In genomic region chr3:33956211-33956610, GRCh38 we compare ENCODE assay signal across 17 cellular contexts.
DNase-seq lines count a peak whose midpoint lies in the region; ATAC-seq and TF ChIP-seq lines count a peak whose summit lies in the region.
"Had no signal": no experiment of that assay in that cellular context is flagged by ENCODE, and none has a peak within 500 bp of the region (broad histone marks: within the 10 kb centered on the region; RNA-seq: fewer than 3 reads in every experiment).

No MANE protein-coding gene starts in this region.

- H3K4me3 ChIP-seq in A673 (ENCODE audit: low read depth, low read length, poor library complexity, severe bottlenecking) = no peak overlapping the region
- no peak overlapping the region for H3K4me3 ChIP-seq in Karpas-422 (ENCODE audit: low read length)
- H3K4me3 ChIP-seq in WERI-Rb-1 (ENCODE audit: low read depth, low read length) = peak overlapping the region; percentile 28
- no peak overlapping the region for H3K4me3 ChIP-seq in neuronal stem cell (ENCODE audit: low read length in 2 of 2)

- no peak overlapping the region for H3K18ac ChIP-seq in neuronal stem cell (ENCODE audit: low read length)

- no peaks in the 10 kb centered on the region for H3K79me1 ChIP-seq in neuronal stem cell (ENCODE audit: low read depth, low read length)

- H3K27me3 Mint-ChIP-seq in nephron progenitor cell (ENCODE audit: low read depth, poor library complexity) = no peaks in the 10 kb centered on the region
- H3K27me3 Mint-ChIP-seq: CD4-positive, alpha-beta T cell had no signal

- TF ChIP-seq CTCF in A673 (conservative IDR thresholded peaks at IDR 0.05; ENCODE audit: low read depth, low read length) (no peak), WERI-Rb-1 (IDR thresholded peaks at IDR 0.05; ENCODE audit: low read depth, low read length) (no peak), nephron progenitor cell (IDR thresholded peaks at IDR 0.05) (no peak)

- H3K9me3 ChIP-seq in A673 (ENCODE audit: low read depth, low read length, poor library complexity, severe bottlenecking) (no peaks in the 10 kb centered on the region), Karpas-422 (ENCODE audit: low read length) (no peaks in the 10 kb centered on the region), WERI-Rb-1 (ENCODE audit: severe bottlenecking) (no peaks in the 10 kb centered on the region), neuronal stem cell (replicated peaks in 1 of 2; ENCODE audit: control insufficient read depth in 2 of 2, insufficient read depth in 1 of 2, low read depth in 1 of 2, low read length in 2 of 2) (no peaks in the 10 kb centered on the region)
- H3K9me3 ChIP-seq: BE2C, Caco-2 had no signal

- H3K27me3 ChIP-seq in A673 (replicated peaks; ENCODE audit: insufficient read depth, low read depth, low read length, poor library complexity) (no peaks in the 10 kb centered on the region), Karpas-422 (ENCODE audit: low read length) (no peaks in the 10 kb centered on the region), WERI-Rb-1 (ENCODE audit: insufficient read depth, low read depth, severe bottlenecking) (no peaks in the 10 kb centered on the region), neuronal stem cell (ENCODE audit: control insufficient read depth in 3 of 3, insufficient read depth in 3 of 3, low read depth in 1 of 3, low read length in 3 of 3) (no peaks in the 10 kb centered on the region)
- H3K27me3 ChIP-seq: BE2C had no signal

- H2AFZ ChIP-seq in Karpas-422 (ENCODE audit: low read length) (no peak overlapping the region), neuronal stem cell (ENCODE audit: low read length) (no peak overlapping the region)

- H3K9me3 Mint-ChIP-seq in nephron progenitor cell = no peaks in the 10 kb centered on the region
- H3K9me3 Mint-ChIP-seq: CD4-positive, alpha-beta T cell; H9 had no signal

- H2BK5ac ChIP-seq in neuronal stem cell (ENCODE audit: low read length) = no peak overlapping the region

- no peaks in the 10 kb centered on the region for H3K9me2 ChIP-seq in Karpas-422 (replicated peaks; ENCODE audit: insufficient read depth, low read length)

- H3K27ac ChIP-seq in A673 (ENCODE audit: low read depth, low read length, poor library complexity, severe bottlenecking) (peak overlapping the region; percentile 98), Karpas-422 (ENCODE audit: low read length) (no peak overlapping the region), WERI-Rb-1 (peak overlapping the region; percentile 84), neuronal stem cell (replicated peaks; ENCODE audit: low read length) (no peak overlapping the region)
- H3K27ac ChIP-seq: C4-2B had no signal

- H3K79me2 ChIP-seq in Karpas-422 (ENCODE audit: low read length) = no peaks in the 10 kb centered on the region

- H3K4me2 ChIP-seq in Karpas-422 (ENCODE audit: low read depth, low read length, poor library complexity, severe bottlenecking) (peak overlapping the region; percentile 25), neuronal stem cell (ENCODE audit: insufficient read depth, low read length, poor library complexity, severe bottlenecking) (no peak overlapping the region)

- no peak overlapping the region for H4K8ac ChIP-seq in neuronal stem cell (ENCODE audit: low read depth, low read length)

- no peak overlapping the region for H4K91ac ChIP-seq in neuronal stem cell (ENCODE audit: low read depth, low read length, poor library complexity)

- H2BK120ac ChIP-seq in neuronal stem cell (ENCODE audit: low read depth, low read length) = no peak overlapping the region

- no CpG with 5 or more reads among the region's 3 CpGs for WGBS in neuronal stem cell (ENCODE audit: extremely low coverage in 2 of 2, insufficient read length in 2 of 2, insufficient replicate concordance in 1 of 2), 2 donors

- no peak overlapping the region for H2AK5ac ChIP-seq in neuronal stem cell (ENCODE audit: low read depth, low read length)

- intact Hi-C loops in A673 (cut with micrococcal nuclease; ENCODE audit: unreplicated experiment) = loop anchor here (1.0 to 5.0 kb wide), 5 partner anchors 36 to 1041 kb away; no protein-coding TSS in a partner anchor

- no peak overlapping the region for H3K4me3 Mint-ChIP-seq in nephron progenitor cell
- H3K4me3 Mint-ChIP-seq: CD4-positive, alpha-beta T cell; H9 had no signal

- H3K14ac ChIP-seq in neuronal stem cell (ENCODE audit: low read length) = no peak overlapping the region

- ATAC-seq in HG03039 (IDR thresholded peaks at IDR 0.05; ENCODE audit: unreplicated experiment) = no peak

- H3K36me3 Mint-ChIP-seq in nephron progenitor cell (ENCODE audit: low read depth) = no peaks in the 10 kb centered on the region

- H3K23ac ChIP-seq in neuronal stem cell (ENCODE audit: low read depth, low read length, poor library complexity) = no peak overlapping the region

- H3K36me3 ChIP-seq in A673 (ENCODE audit: insufficient read depth, low read length, poor library complexity, severe bottlenecking) (no peaks in the 10 kb centered on the region), Karpas-422 (ENCODE audit: insufficient read depth, low read length) (no peaks in the 10 kb centered on the region), WERI-Rb-1 (no peaks in the 10 kb centered on the region), neuronal stem cell (replicated peaks in 1 of 2; ENCODE audit: control insufficient read depth in 2 of 2, insufficient read depth in 2 of 2, low read length in 2 of 2) (no peaks in the 10 kb centered on the region)
- H3K36me3 ChIP-seq: BE2C had no signal

- no peak overlapping the region for H3K4ac ChIP-seq in neuronal stem cell (ENCODE audit: low read length)

- no peak overlapping the region for H3K9ac ChIP-seq in Karpas-422 (ENCODE audit: low read length)
- H3K9ac ChIP-seq in neuronal stem cell (ENCODE audit: low read depth, low read length, poor library complexity) = no peak overlapping the region

- peak overlapping the region; percentile 43 for H3K27ac Mint-ChIP-seq in nephron progenitor cell
- H3K27ac Mint-ChIP-seq: CD4-positive, alpha-beta T cell had no signal

- peak; percentile 98 for DNase-seq in A673 (ENCODE audit: low spot score)
- DNase-seq in Karpas-422 = no peak
- peak; percentile 29 for DNase-seq in WERI-Rb-1
- no peak for DNase-seq in nephron progenitor cell
- DNase-seq in neuronal stem cell (ENCODE audit: low spot score) = no peak
- DNase-seq in AG08395 (ENCODE audit: low spot score) = no peak
- DNase-seq: 8988T; BE2C; Caco-2; CD4-positive, alpha-beta T cell; DMS79; GDM1; H9; IMR-90; KBM-7 had no signal

- H3K4me1 ChIP-seq in A673 (ENCODE audit: insufficient read depth, low read length, poor library complexity, severe bottlenecking) = peaks cover 52% of the 10 kb centered on the region
- H3K4me1 ChIP-seq in Karpas-422 (ENCODE audit: low read length) = peaks cover 29% of the 10 kb centered on the region
- H3K4me1 ChIP-seq in neuronal stem cell (ENCODE audit: control insufficient read depth in 2 of 2, insufficient read depth in 1 of 2, low read depth in 1 of 2, low read length in 2 of 2) = no peaks in the 10 kb centered on the region
- H3K4me1 ChIP-seq: BE2C, Caco-2 had no signal

- H2BK12ac ChIP-seq in neuronal stem cell (ENCODE audit: low read length) = no peak overlapping the region

- H3K4me1 Mint-ChIP-seq in nephron progenitor cell = peaks cover 37% of the 10 kb centered on the region

- H2BK15ac ChIP-seq in neuronal stem cell (ENCODE audit: low read length) = no peak overlapping the region

- no TSS peak for BruUV-seq in A673 (replicated peaks; lab: Mats Ljungman, UMichigan)

- POLR2A ChIA-PET in A673 (lab: Charles Lee; ENCODE audit: low non-redundant PET) = no interaction called here

- H4K20me1 ChIP-seq in Karpas-422 (ENCODE audit: insufficient read depth, low read depth, low read length) = no peaks in the 10 kb centered on the region

- CTCF ChIA-PET in A673 (lab: Charles Lee) = no interaction called here

Comparison
In these comparisons a context has a peak if more than half of its experiments do, and no peak if none do; other contexts are left out.
1. DNase-seq: peak in A673 (single experiment) and WERI-Rb-1 (single experiment); none in Karpas-422 (single experiment), nephron progenitor cell (single experiment), neuronal stem cell (single experiment) and AG08395 (single experiment).
2. H3K27ac ChIP-seq: peak in A673 (single experiment) and WERI-Rb-1 (single experiment); none in Karpas-422 (single experiment) and neuronal stem cell (single experiment).